9 cellular contexts compared by ENCODE assay signal in the genomic region with DNA sequence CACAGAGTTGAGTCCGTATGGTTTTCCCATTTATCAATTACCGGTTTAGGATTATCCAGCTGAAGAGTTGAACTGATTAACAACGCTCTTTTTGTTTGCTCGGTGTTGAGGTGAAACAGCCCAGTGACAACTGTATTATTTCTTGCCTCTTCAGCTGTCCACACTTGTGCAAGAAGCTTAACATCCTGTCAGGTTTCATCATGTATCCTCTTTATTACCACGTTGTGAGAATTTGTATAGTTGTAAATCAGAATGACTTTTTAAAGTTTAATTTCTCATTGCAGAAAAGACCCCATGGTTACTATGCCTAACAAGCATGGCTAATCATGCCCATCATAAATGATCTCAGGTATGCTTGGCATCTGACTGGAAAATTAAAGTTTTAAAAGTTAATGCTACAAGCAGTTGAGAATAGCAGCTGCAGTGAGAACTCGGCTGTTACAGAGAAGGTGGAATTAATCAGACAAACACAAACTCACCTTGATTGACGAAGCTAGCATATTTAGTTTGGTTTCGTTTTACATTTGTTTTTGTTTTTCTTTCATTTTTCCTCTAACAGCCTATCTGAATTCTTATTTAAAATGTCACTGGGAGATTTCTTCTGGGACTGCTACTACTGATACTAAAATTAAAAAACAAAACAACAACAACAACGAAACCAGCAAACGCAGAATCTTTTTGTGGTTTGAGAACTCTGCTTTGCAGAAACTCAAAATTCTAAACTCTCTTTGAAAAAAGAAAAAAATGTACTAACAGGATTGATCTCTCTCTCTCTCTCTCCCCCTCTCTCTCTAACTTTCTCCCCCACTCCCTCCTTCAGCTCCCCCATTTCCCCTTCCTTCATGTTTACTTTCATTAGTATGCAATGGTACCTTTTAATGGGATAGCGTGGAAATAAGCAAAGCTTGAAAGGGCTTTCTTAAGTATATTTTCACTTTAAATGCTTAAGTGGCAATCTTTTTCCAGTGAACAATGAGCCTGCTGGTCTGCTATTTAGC.
A peak's percentile ranks its signal among the peaks of the same experiment; 100 is the strongest.
DNase-seq lines count a peak whose midpoint lies in the region; ATAC-seq and TF ChIP-seq lines count a peak whose summit lies in the region.
"Had no signal": no experiment of that assay in that cellular context is flagged by ENCODE, and none has a peak within 500 bp of the region (broad histone marks: within the 10 kb centered on the region; RNA-seq: fewer than 3 reads in every experiment).

No MANE protein-coding gene starts in this region.

- no peak overlapping the region for H2AK5ac ChIP-seq in H9 (ENCODE audit: insufficient read length, low read length)

- H2AFZ ChIP-seq in H9 (ENCODE audit: low read length) (no peak overlapping the region), PC-3 (ENCODE audit: low read length) (no peak overlapping the region)
- H2AFZ ChIP-seq: PC-9 had no signal

- no peaks in the 10 kb centered on the region for H3F3A ChIP-seq in PC-3 (ENCODE audit: low read length, unreplicated experiment)

- H3K9me2 ChIP-seq in PC-3 (replicated peaks; ENCODE audit: low read length), result no peaks in the 10 kb centered on the region

- intact Hi-C loops in PC-3 (cut with micrococcal nuclease), result no loop called here

- no peaks in the 10 kb centered on the region for H3K36me3 ChIP-seq in PC-3 (ENCODE audit: low read depth, low read length)

- no peak overlapping the region for H2BK20ac ChIP-seq in H9 (ENCODE audit: low read depth, low read length, poor library complexity, severe bottlenecking)

- H3K4me1 ChIP-seq in H9 (ENCODE audit: insufficient read depth, low read length) (peaks cover 14% of the 10 kb centered on the region; the same call in 1 of the 2 replicates), PC-3 (ENCODE audit: insufficient read depth, low read length) (no peaks in the 10 kb centered on the region)

- no peak overlapping the region for H3K23ac ChIP-seq in H9 (ENCODE audit: insufficient read length, low read depth, low read length)

- CTCF ChIA-PET in PC-3 (lab: Charles Lee), result interaction anchor here (0.7 kb wide), 1 partner anchor 704 kb away, joined by 15 read pairs; no protein-coding TSS in a partner anchor

- no peak overlapping the region for H3K4ac ChIP-seq in H9 (ENCODE audit: low read depth, low read length)

- POLR2A ChIA-PET in PC-3 (lab: Charles Lee; ENCODE audit: unreplicated experiment), result no interaction called here

- no peaks in the 10 kb centered on the region for H3K27me3 Mint-ChIP-seq in H9 (ENCODE audit: low read depth)

- H3K36me3 Mint-ChIP-seq in H9 (ENCODE audit: insufficient read depth in 1 of 3, low read depth in 3 of 3), result no peaks in the 10 kb centered on the region

- no peak overlapping the region for H2BK120ac ChIP-seq in H9 (ENCODE audit: low read depth, low read length, poor library complexity, severe bottlenecking)

- H4K20me1 ChIP-seq in H9 (ENCODE audit: control insufficient read depth, insufficient read depth, insufficient read length) (no peaks in the 10 kb centered on the region), PC-3 (ENCODE audit: low read length) (no peaks in the 10 kb centered on the region)

- H3K56ac ChIP-seq in H9 (ENCODE audit: insufficient read length, low read depth, low read length), result no peak overlapping the region

- H3K9me3 ChIP-seq in H9 (ENCODE audit: control insufficient read depth, low read depth, low read length), result no peaks in the 10 kb centered on the region
- H3K9me3 ChIP-seq in PC-3 (ENCODE audit: low read length), result no peaks in the 10 kb centered on the region

- no peaks in the 10 kb centered on the region for H3K23me2 ChIP-seq in H9 (ENCODE audit: insufficient read length, low read depth, low read length, poor library complexity, severe bottlenecking)

- no peak overlapping the region for H3K18ac ChIP-seq in H9 (ENCODE audit: insufficient read length, low read depth, low read length)

- TF ChIP-seq CTCF in H9 (conservative IDR thresholded peaks at IDR 0.05), result no peak
- TF ChIP-seq CTCF in PC-3 (conservative IDR thresholded peaks at IDR 0.05; ENCODE audit: low read depth, low read length), result no peak
- TF ChIP-seq CTCF in fibroblast of pulmonary artery (IDR thresholded peaks at IDR 0.05; ENCODE audit: low read length, missing control alignments), result no peak

- H3K4me1 Mint-ChIP-seq in H9, result peaks cover 45 to 64% of the 10 kb centered on the region in 2 experiments

- H2BK5ac ChIP-seq in H9 (ENCODE audit: insufficient read length, low read length), result no peak overlapping the region

- WGBS in H9 (ENCODE audit: extremely low coverage, insufficient read length, low lambda C conversion rate), result no CpG with 5 or more reads among the region's 11 CpGs

- H3K4me3 ChIP-seq in PC-3 (ENCODE audit: low read length) (peak overlapping the region; percentile 26), fibroblast of pulmonary artery (replicated peaks; ENCODE audit: low read depth, low read length) (peak overlapping the region; percentile 47)
- H3K4me3 ChIP-seq: PC-9 had no signal

- peak overlapping the region; percentile 73 for H3K27ac ChIP-seq in H9 (ENCODE audit: insufficient read length, low read depth, low read length)
- no peak overlapping the region for H3K27ac ChIP-seq in PC-3 (ENCODE audit: low read length)
- H3K27ac ChIP-seq: PC-9 had no signal

- H3K14ac ChIP-seq in H9 (ENCODE audit: insufficient read depth, low read length), result no peak overlapping the region

- no peak for DNase-seq in H9
- no peak for DNase-seq in PC-3
- no peak for DNase-seq in fibroblast of pulmonary artery (ENCODE audit: low read depth)
- DNase-seq in retina, result peak; percentile 48
- no peak for DNase-seq in anterior cingulate cortex (lab: John Stamatoyannopoulos, UW)
- DNase-seq: PC-9 had no signal

- no peak overlapping the region for H4K8ac ChIP-seq in H9 (replicated peaks; ENCODE audit: insufficient read length, low read depth, low read length)

- no peak overlapping the region for H4K91ac ChIP-seq in H9 (ENCODE audit: insufficient read length, low read depth, low read length)

- H3K79me2 ChIP-seq in H9 (ENCODE audit: insufficient read depth, low read length) (no peaks in the 10 kb centered on the region), PC-3 (ENCODE audit: low read length) (no peaks in the 10 kb centered on the region)

- no peaks in the 10 kb centered on the region for H3K9me3 Mint-ChIP-seq in H9
- H3K9me3 Mint-ChIP-seq: activated T-helper 1 cell treated with anti-CD3 and anti-CD28 coated beads, Interleukin-12 subunit alpha, Interleukin-12 subunit beta, Interleukin-2, Interleukin-4 antibody, amounts not matched to agents 30 ng/mL and 10 ng/mL and 1 ng/mL, durations not matched to agents 14 hours and 24 hours and 36 hours had no signal

- H3K27me3 ChIP-seq in H9 (ENCODE audit: insufficient read depth, low read length) (no peaks in the 10 kb centered on the region), PC-3 (ENCODE audit: low read length) (peaks cover 44% of the 10 kb centered on the region)

- H3T11ph ChIP-seq in H9 (ENCODE audit: low read length), result no peak overlapping the region

- no peak overlapping the region for H4K5ac ChIP-seq in H9 (ENCODE audit: insufficient read length, low read depth, low read length)

- peak overlapping the region; percentile 42 to 65 for H3K4me3 Mint-ChIP-seq in H9

- H3K27ac Mint-ChIP-seq in H9, result peak overlapping the region; percentile 87 to 98 (median 94)
- H3K27ac Mint-ChIP-seq: activated T-helper 1 cell treated with anti-CD3 and anti-CD28 coated beads, Interleukin-12 subunit alpha, Interleukin-12 subunit beta, Interleukin-2, Interleukin-4 antibody, amounts not matched to agents 30 ng/mL and 10 ng/mL and 1 ng/mL, durations not matched to agents 14 hours and 24 hours and 36 hours had no signal

- BruUV-seq in PC-3 (replicated peaks; lab: Mats Ljungman, UMichigan), result no TSS peak

- H3K9ac ChIP-seq in H9 (ENCODE audit: extremely low read depth, insufficient read length, low read length) (peak overlapping the region; percentile 25), PC-3 (ENCODE audit: low read length) (no peak overlapping the region)

- H3K4me2 ChIP-seq in H9 (ENCODE audit: insufficient read depth, insufficient read length, low read length) (peak overlapping the region; percentile 75), PC-3 (ENCODE audit: low read length) (peak overlapping the region; percentile 30)
- H3K4me2 ChIP-seq: PC-9 had no signal

- no peak overlapping the region for H2BK15ac ChIP-seq in H9 (ENCODE audit: low read depth, low read length)

- H2BK12ac ChIP-seq in H9 (ENCODE audit: insufficient read length, low read depth, low read length), result no peak overlapping the region

- no peaks in the 10 kb centered on the region for H3K79me1 ChIP-seq in H9 (ENCODE audit: insufficient read depth, low read depth, low read length, poor library complexity, severe bottlenecking)

- ATAC-seq in PC-3, result no peak
- ATAC-seq in HG02938 (IDR thresholded peaks at IDR 0.05; ENCODE audit: unreplicated experiment), result no peak
- ATAC-seq in HG03159 (IDR thresholded peaks at IDR 0.05; ENCODE audit: unreplicated experiment), result no peak
